Comparison of ENCODE assay signal across 16 cellular contexts in the genomic region with DNA sequence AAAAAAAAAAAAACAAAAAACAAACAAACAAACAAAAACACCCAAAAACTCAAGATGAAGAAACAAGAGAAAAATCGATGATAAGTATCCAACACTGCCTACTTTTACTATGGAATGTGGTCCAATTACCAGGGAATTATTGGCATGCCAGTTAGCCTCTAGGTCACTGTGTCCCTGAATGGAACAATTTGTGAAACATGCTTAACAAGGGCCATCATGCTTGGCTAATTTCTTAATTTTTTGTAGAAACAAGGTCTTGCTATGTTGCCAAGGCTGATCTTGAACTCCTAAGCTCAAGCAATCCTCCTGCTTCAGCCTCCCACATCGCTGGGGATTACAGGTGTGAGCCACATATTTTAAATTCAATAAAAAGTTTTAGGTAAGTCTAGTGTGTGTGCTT. TPM values are rescaled to one million over a fixed set of nuclear protein-coding genes. Genes with fewer than 3 reads are reported as not detected.
DNase-seq lines count a peak whose midpoint lies in the region; ATAC-seq, FAIRE-seq and TF ChIP-seq lines count a peak whose summit lies in the region.
"Had no signal": no experiment of that assay in that cellular context is flagged by ENCODE, and none has a peak within 500 bp of the region (broad histone marks: within the 10 kb centered on the region; RNA-seq: fewer than 3 reads in every experiment).

No MANE protein-coding gene starts in this region.

- FAIRE-seq in astrocyte (lab: Jason Lieb, UNC) (peak; percentile 5), kidney (lab: Jason Lieb, UNC) (peak; percentile 69)
- FAIRE-seq: GM12878, GM18507 had no signal

- ATAC-seq in GM19455 (IDR thresholded peaks at IDR 0.05; ENCODE audit: unreplicated experiment) = no peak
- ATAC-seq: GM12878 had no signal

- H3K4me3 Mint-ChIP-seq in astrocyte (ENCODE audit: unreplicated experiment) = no peak overlapping the region
- no peak overlapping the region for H3K4me3 Mint-ChIP-seq in activated T-cell treated with anti-CD3 and anti-CD28 coated beads, Interleukin-2, amount 50 U/mL, for 24 hours
- H3K4me3 Mint-ChIP-seq: CD4-positive, CD25-positive, alpha-beta regulatory T cell had no signal

- intact Hi-C loops in left ventricle myocardium inferior (cut with micrococcal nuclease) (no loop called here), cardiac septum (cut with DNase I) (no loop called here), kidney (cut with DNase I) (no loop called here), thyroid gland (cut with DNase I) (no loop called here)

- DNase-seq in left ventricle myocardium inferior = no peak
- DNase-seq in cardiac septum (ENCODE audit: low spot score) = no peak
- no peak for DNase-seq in astrocyte (ENCODE audit: low read depth)
- no peak for DNase-seq in kidney
- no peak for DNase-seq in thyroid gland
- no peak for DNase-seq in activated T-cell treated with anti-CD3 and anti-CD28 coated beads, Interleukin-2, amount 50 U/mL, for 24 hours
- no peak for DNase-seq in superior temporal gyrus (ENCODE audit: extremely low spot score)
- DNase-seq: ACHN; CD4-positive, CD25-positive, alpha-beta regulatory T cell; DMS53; GM23248; H7 had no signal

- H4K20me1 ChIP-seq in astrocyte (ENCODE audit: insufficient read depth, low read length) = peaks cover 41% of the 10 kb centered on the region
- H4K20me1 ChIP-seq: BLaER1 treated with 17β-estradiol and CSF1 and Interleukin-3, amounts not matched to agents 10 nM and 100 nM had no signal

- no peaks in the 10 kb centered on the region for H3K9me3 ChIP-seq in left ventricle myocardium inferior (replicated peaks)
- no peaks in the 10 kb centered on the region for H3K9me3 ChIP-seq in astrocyte (ENCODE audit: insufficient read depth, low read depth, low read length)
- H3K9me3 ChIP-seq in kidney (ENCODE audit: control insufficient read depth in 1 of 2, low read length in 2 of 2) = no peaks in the 10 kb centered on the region
- H3K9me3 ChIP-seq in thyroid gland = no peaks in the 10 kb centered on the region
- H3K9me3 ChIP-seq: BLaER1 treated with 17β-estradiol and CSF1 and Interleukin-3, amounts not matched to agents 10 nM and 100 nM had no signal

- H3K9ac ChIP-seq in astrocyte (ENCODE audit: low read length) = no peak overlapping the region
- H3K9ac ChIP-seq in kidney (ENCODE audit: low read length in 2 of 2) = no peak overlapping the region
- H3K9ac ChIP-seq: BLaER1 treated with 17β-estradiol and CSF1 and Interleukin-3, amounts not matched to agents 10 nM and 100 nM; GM23248 had no signal

- WGBS in thyroid gland, 2 donors = 36 to 39% methylated on average over 2 of the region's 2 CpGs

- H3K27me3 ChIP-seq in left ventricle myocardium inferior (ENCODE audit: low read depth) (no peaks in the 10 kb centered on the region), astrocyte (ENCODE audit: insufficient read depth, low read length) (no peaks in the 10 kb centered on the region), thyroid gland (no peaks in the 10 kb centered on the region)

- H3K27ac Mint-ChIP-seq in astrocyte (ENCODE audit: unreplicated experiment) = no peak overlapping the region
- no peak overlapping the region for H3K27ac Mint-ChIP-seq in activated T-cell treated with anti-CD3 and anti-CD28 coated beads, Interleukin-2, amount 50 U/mL, for 24 hours
- H3K27ac Mint-ChIP-seq: CD4-positive, CD25-positive, alpha-beta regulatory T cell had no signal

- H3K4me1 Mint-ChIP-seq in astrocyte (ENCODE audit: low read depth, unreplicated experiment) = no peaks in the 10 kb centered on the region
- no peaks in the 10 kb centered on the region for H3K4me1 Mint-ChIP-seq in activated T-cell treated with anti-CD3 and anti-CD28 coated beads, Interleukin-2, amount 50 U/mL, for 24 hours (ENCODE audit: low read depth)
- H3K4me1 Mint-ChIP-seq: CD4-positive, CD25-positive, alpha-beta regulatory T cell had no signal

- TF ChIP-seq CTCF in left ventricle myocardium inferior (IDR thresholded peaks at IDR 0.05; ENCODE audit: borderline replicate concordance) (no peak), astrocyte (IDR thresholded peaks at IDR 0.05; ENCODE audit: insufficient read depth, low read depth, low read length) (no peak), kidney (IDR thresholded peaks at IDR 0.05; ENCODE audit: borderline replicate concordance, extremely low read depth, insufficient read depth) (no peak), thyroid gland (IDR thresholded peaks at IDR 0.05) (no peak)

- H3K4me2 ChIP-seq in astrocyte (ENCODE audit: low read length) = no peak overlapping the region
- H3K4me2 ChIP-seq: BLaER1 treated with 17β-estradiol and CSF1 and Interleukin-3, amounts not matched to agents 10 nM and 100 nM had no signal

- H3K27ac ChIP-seq in left ventricle myocardium inferior (replicated peaks) (peak overlapping the region; percentile 86), astrocyte (ENCODE audit: low read depth, low read length) (no peak overlapping the region), kidney (ENCODE audit: low read depth in 2 of 2, low read length in 2 of 2) (peak overlapping the region; percentile 14 to 56), thyroid gland (peak overlapping the region; percentile 43 to 59 (median 46))
- H3K27ac ChIP-seq: BLaER1 treated with 17β-estradiol and CSF1 and Interleukin-3, amounts not matched to agents 10 nM and 100 nM; GM23248 had no signal

- H3K4me1 ChIP-seq in left ventricle myocardium inferior (peaks cover 96% of the 10 kb centered on the region), astrocyte (ENCODE audit: insufficient read depth, low read length) (peaks cover 7% of the 10 kb centered on the region), kidney (ENCODE audit: control insufficient read depth in 1 of 2, insufficient read depth in 1 of 2, low read depth in 1 of 2, low read length in 2 of 2) (peaks cover 37 to 73% of the 10 kb centered on the region in 2 donors), thyroid gland (peaks cover 79 to 83% of the 10 kb centered on the region in 2 donors)
- H3K4me1 ChIP-seq: BLaER1 treated with 17β-estradiol and CSF1 and Interleukin-3, amounts not matched to agents 10 nM and 100 nM had no signal

- no peaks in the 10 kb centered on the region for H3K36me3 Mint-ChIP-seq in astrocyte (ENCODE audit: low read depth, unreplicated experiment)
- no peaks in the 10 kb centered on the region for H3K36me3 Mint-ChIP-seq in activated T-cell treated with anti-CD3 and anti-CD28 coated beads, Interleukin-2, amount 50 U/mL, for 24 hours (ENCODE audit: low read depth)
- H3K36me3 Mint-ChIP-seq: CD4-positive, CD25-positive, alpha-beta regulatory T cell had no signal

- H2AFZ ChIP-seq in astrocyte (ENCODE audit: low read depth, low read length) = no peak overlapping the region
- H2AFZ ChIP-seq: GM23248 had no signal

- peaks cover 2% of the 10 kb centered on the region for H3K9me3 Mint-ChIP-seq in astrocyte (ENCODE audit: unreplicated experiment)
- H3K9me3 Mint-ChIP-seq in activated T-cell treated with anti-CD3 and anti-CD28 coated beads, Interleukin-2, amount 50 U/mL, for 24 hours = no peaks in the 10 kb centered on the region

- H3K27me3 Mint-ChIP-seq in astrocyte (ENCODE audit: low read depth, unreplicated experiment) = no peaks in the 10 kb centered on the region
- H3K27me3 Mint-ChIP-seq in activated T-cell treated with anti-CD3 and anti-CD28 coated beads, Interleukin-2, amount 50 U/mL, for 24 hours = peaks cover 3% of the 10 kb centered on the region

- H3K4me3 ChIP-seq in left ventricle myocardium inferior (no peak overlapping the region), astrocyte (ENCODE audit: insufficient read depth, low read depth, low read length) (no peak overlapping the region), kidney (ENCODE audit: low read length in 2 of 2) (no peak overlapping the region), thyroid gland (replicated peaks in 1 of 3) (no peak overlapping the region)
- H3K4me3 ChIP-seq: BLaER1 treated with 17β-estradiol and CSF1 and Interleukin-3, amounts not matched to agents 10 nM and 100 nM; GM12878; GM23248 had no signal

- TF ChIP-seq POLR2A in thyroid gland (IDR thresholded peaks at IDR 0.05) = no peak

- no peaks in the 10 kb centered on the region for H3K36me3 ChIP-seq in left ventricle myocardium inferior
- no peaks in the 10 kb centered on the region for H3K36me3 ChIP-seq in astrocyte (ENCODE audit: insufficient read depth, low read length)
- peaks cover 0 to 3% of the 10 kb centered on the region in 2 donors for H3K36me3 ChIP-seq in kidney (ENCODE audit: control insufficient read depth in 1 of 2, insufficient read depth in 2 of 2, low read length in 2 of 2)
- no peaks in the 10 kb centered on the region for H3K36me3 ChIP-seq in thyroid gland
- H3K36me3 ChIP-seq: BLaER1 treated with 17β-estradiol and CSF1 and Interleukin-3, amounts not matched to agents 10 nM and 100 nM had no signal

- H3K79me2 ChIP-seq in astrocyte (ENCODE audit: insufficient read depth, low read length) = peaks cover 3% of the 10 kb centered on the region

RNA-seq across cellular contexts. Expression of gene PLPP3, which starts 23.9 kb away (rescaled TPM):
- total RNA-seq in left ventricle myocardium inferior (101 TPM), cardiac septum (61.0 TPM), astrocyte (1.2 and 2.2 TPM in 2 replicates), kidney (107 TPM), thyroid gland (100 to 1,000 TPM; 257 to 764 (median 675) TPM)
- 100 TPM for polyA plus RNA-seq in kidney (ENCODE audit: insufficient read depth, low read depth, low replicate concordance)
- total RNA-seq: CD4-positive, CD25-positive, alpha-beta regulatory T cell had no signal

Comparison
In these comparisons a context has a peak if more than half of its experiments do, and no peak if none do; other contexts are left out.
1. RNA of gene PLPP3, which starts 23.9 kb away (total RNA-seq): 257 to 764 TPM in thyroid gland, 107 TPM in kidney (single experiment), 101 TPM in left ventricle myocardium inferior (single experiment) and 61.0 TPM in cardiac septum (single experiment); 1.2 to 2.2 TPM in astrocyte; every median in the first group is over 10 times any median in the second.